ENCODE assay signal across 1 cellular context in genomic region chr2:177264209-177264538, GRCh38.
A peak's percentile ranks its signal among the peaks of the same experiment; 100 is the strongest.
TF ChIP-seq lines count a peak whose summit lies in the region.

No MANE protein-coding gene starts in this region.

TF ChIP-seq in K562, 482 proteins besides CTCF, POLR2A, EP300 and RAD21 (continued from another document and continues in another):
- TF ChIP-seq ZFP91 (CRISPR knock-in tag; IDR thresholded peaks at IDR 0.05) (no peak), GTF2E2 (tag; IDR thresholded peaks at IDR 0.05) (peak; percentile 59; the same call in 1 of the 2 replicates), ZNF124 (CRISPR knock-in tag; IDR thresholded peaks at IDR 0.05) (no peak), NRF1 (conservative IDR thresholded peaks at IDR 0.05 in 1 of 2, IDR thresholded peaks at IDR 0.05 in 1 of 2) (peak; percentile 86 to 87), MBD2 (IDR thresholded peaks at IDR 0.05; ENCODE audit: borderline replicate concordance, low read depth) (no peak), MAFF (IDR thresholded peaks at IDR 0.05; ENCODE audit: low read length) (no peak), POLR3G (IDR thresholded peaks at IDR 0.05; ENCODE audit: extremely low read depth, insufficient read length, insufficient replicate concordance) (no peak), FOXJ2 (tag; IDR thresholded peaks at IDR 0.05) (no peak), PCBP1 (IDR thresholded peaks at IDR 0.05; ENCODE audit: low read depth, low read length, poor library complexity, severe bottlenecking) (peak; percentile 72), YY1 (IDR thresholded peaks at IDR 0.05; ENCODE audit: borderline replicate concordance in 1 of 3, control insufficient read depth in 1 of 3, extremely low read depth in 1 of 3, insufficient read depth in 3 of 3, insufficient read length in 1 of 3, insufficient replicate concordance in 2 of 3, low read depth in 1 of 3, low read length in 2 of 3) (no peak), HNRNPH1 (optimal IDR thresholded peaks at IDR 0.05; ENCODE audit: low read depth, low read length) (no peak), HOMEZ (CRISPR knock-in tag; IDR thresholded peaks at IDR 0.05) (no peak; the same call in 1 of the 2 replicates), ZNF121 (CRISPR knock-in tag; conservative IDR thresholded peaks at IDR 0.05) (no peak), TSC22D4 (tag; IDR thresholded peaks at IDR 0.05) (no peak), ZFP36 (IDR thresholded peaks at IDR 0.05; ENCODE audit: low read depth, low read length, partially characterized antibody) (no peak), ZNF143 (CRISPR knock-in tag; IDR thresholded peaks at IDR 0.05) (no peak), SNRNP70 (optimal IDR thresholded peaks at IDR 0.05; ENCODE audit: low read depth, low read length) (no peak), ZNF561 (CRISPR knock-in tag; conservative IDR thresholded peaks at IDR 0.05) (no peak), HMG20B (CRISPR knock-in tag; IDR thresholded peaks at IDR 0.05) (no peak), ZNF780A (CRISPR knock-in tag; IDR thresholded peaks at IDR 0.05) (no peak), ZNF41 (CRISPR knock-in tag; conservative IDR thresholded peaks at IDR 0.05) (no peak), ILK (tag; IDR thresholded peaks at IDR 0.05; ENCODE audit: borderline replicate concordance, low read depth) (no peak), SRSF3 (IDR thresholded peaks at IDR 0.05; ENCODE audit: insufficient read depth, low read length) (0 out of 2 replicates have a peak, but pooled peaks have one; percentile 67), ZNF644 (tag; IDR thresholded peaks at IDR 0.05; ENCODE audit: low read depth) (no peak), TFAP4 (CRISPR knock-in tag; IDR thresholded peaks at IDR 0.05; ENCODE audit: borderline replicate concordance) (no peak), JUN (IDR thresholded peaks at IDR 0.05; ENCODE audit: borderline replicate concordance, low read depth, low read length) (no peak), JUN (CRISPR knock-in tag; IDR thresholded peaks at IDR 0.05; ENCODE audit: borderline replicate concordance) (no peak), CREM (IDR thresholded peaks at IDR 0.05; ENCODE audit: low read depth) (no peak), MEIS2 (IDR thresholded peaks at IDR 0.05; ENCODE audit: partially characterized antibody) (no peak), ZNF586 (CRISPR knock-in tag; conservative IDR thresholded peaks at IDR 0.05) (no peak), ZNF174 (CRISPR knock-in tag; IDR thresholded peaks at IDR 0.05) (no peak), RBFOX2 (IDR thresholded peaks at IDR 0.05; ENCODE audit: low read depth, low read length) (peak; percentile 73), PBX2 (CRISPR knock-in tag; IDR thresholded peaks at IDR 0.05; ENCODE audit: low read depth) (no peak), PBX2 (tag; conservative IDR thresholded peaks at IDR 0.05; ENCODE audit: low read depth) (no peak), CSDE1 (IDR thresholded peaks at IDR 0.05) (no peak), NCOA2 (IDR thresholded peaks at IDR 0.05; ENCODE audit: partially characterized antibody in 2 of 2) (no peak)
- TF ChIP-seq, protein P1, sequence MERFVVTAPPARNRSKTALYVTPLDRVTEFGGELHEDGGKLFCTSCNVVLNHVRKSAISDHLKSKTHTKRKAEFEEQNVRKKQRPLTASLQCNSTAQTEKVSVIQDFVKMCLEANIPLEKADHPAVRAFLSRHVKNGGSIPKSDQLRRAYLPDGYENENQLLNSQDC (CRISPR knock-in tag; IDR thresholded peaks at IDR 0.05), result no peak
- TF ChIP-seq, protein P2, sequence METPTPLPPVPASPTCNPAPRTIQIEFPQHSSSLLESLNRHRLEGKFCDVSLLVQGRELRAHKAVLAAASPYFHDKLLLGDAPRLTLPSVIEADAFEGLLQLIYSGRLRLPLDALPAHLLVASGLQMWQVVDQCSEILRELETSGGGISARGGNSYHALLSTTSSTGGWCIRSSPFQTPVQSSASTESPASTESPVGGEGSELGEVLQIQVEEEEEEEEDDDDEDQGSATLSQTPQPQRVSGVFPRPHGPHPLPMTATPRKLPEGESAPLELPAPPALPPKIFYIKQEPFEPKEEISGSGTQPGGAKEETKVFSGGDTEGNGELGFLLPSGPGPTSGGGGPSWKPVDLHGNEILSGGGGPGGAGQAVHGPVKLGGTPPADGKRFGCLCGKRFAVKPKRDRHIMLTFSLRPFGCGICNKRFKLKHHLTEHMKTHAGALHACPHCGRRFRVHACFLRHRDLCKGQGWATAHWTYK (CRISPR knock-in tag; IDR thresholded peaks at IDR 0.05), result 0 out of 2 replicates have a peak, but pooled peaks have one; percentile 3
- TF ChIP-seq, protein P3, sequence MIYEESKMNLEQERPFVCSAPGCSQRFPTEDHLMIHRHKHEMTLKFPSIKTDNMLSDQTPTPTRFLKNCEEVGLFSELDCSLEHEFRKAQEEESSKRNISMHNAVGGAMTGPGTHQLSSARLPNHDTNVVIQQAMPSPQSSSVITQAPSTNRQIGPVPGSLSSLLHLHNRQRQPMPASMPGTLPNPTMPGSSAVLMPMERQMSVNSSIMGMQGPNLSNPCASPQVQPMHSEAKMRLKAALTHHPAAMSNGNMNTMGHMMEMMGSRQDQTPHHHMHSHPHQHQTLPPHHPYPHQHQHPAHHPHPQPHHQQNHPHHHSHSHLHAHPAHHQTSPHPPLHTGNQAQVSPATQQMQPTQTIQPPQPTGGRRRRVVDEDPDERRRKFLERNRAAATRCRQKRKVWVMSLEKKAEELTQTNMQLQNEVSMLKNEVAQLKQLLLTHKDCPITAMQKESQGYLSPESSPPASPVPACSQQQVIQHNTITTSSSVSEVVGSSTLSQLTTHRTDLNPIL (CRISPR knock-in tag; IDR thresholded peaks at IDR 0.05), result no peak
- TF ChIP-seq, protein P4, sequence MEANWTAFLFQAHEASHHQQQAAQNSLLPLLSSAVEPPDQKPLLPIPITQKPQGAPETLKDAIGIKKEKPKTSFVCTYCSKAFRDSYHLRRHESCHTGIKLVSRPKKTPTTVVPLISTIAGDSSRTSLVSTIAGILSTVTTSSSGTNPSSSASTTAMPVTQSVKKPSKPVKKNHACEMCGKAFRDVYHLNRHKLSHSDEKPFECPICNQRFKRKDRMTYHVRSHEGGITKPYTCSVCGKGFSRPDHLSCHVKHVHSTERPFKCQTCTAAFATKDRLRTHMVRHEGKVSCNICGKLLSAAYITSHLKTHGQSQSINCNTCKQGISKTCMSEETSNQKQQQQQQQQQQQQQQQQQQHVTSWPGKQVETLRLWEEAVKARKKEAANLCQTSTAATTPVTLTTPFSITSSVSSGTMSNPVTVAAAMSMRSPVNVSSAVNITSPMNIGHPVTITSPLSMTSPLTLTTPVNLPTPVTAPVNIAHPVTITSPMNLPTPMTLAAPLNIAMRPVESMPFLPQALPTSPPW (CRISPR knock-in tag; IDR thresholded peaks at IDR 0.05), result no peak
- TF ChIP-seq, protein P5, sequence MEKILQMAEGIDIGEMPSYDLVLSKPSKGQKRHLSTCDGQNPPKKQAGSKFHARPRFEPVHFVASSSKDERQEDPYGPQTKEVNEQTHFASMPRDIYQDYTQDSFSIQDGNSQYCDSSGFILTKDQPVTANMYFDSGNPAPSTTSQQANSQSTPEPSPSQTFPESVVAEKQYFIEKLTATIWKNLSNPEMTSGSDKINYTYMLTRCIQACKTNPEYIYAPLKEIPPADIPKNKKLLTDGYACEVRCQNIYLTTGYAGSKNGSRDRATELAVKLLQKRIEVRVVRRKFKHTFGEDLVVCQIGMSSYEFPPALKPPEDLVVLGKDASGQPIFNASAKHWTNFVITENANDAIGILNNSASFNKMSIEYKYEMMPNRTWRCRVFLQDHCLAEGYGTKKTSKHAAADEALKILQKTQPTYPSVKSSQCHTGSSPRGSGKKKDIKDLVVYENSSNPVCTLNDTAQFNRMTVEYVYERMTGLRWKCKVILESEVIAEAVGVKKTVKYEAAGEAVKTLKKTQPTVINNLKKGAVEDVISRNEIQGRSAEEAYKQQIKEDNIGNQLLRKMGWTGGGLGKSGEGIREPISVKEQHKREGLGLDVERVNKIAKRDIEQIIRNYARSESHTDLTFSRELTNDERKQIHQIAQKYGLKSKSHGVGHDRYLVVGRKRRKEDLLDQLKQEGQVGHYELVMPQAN (IDR thresholded peaks at IDR 0.05; ENCODE audit: borderline replicate concordance), result no peak
- TF ChIP-seq, protein P6, sequence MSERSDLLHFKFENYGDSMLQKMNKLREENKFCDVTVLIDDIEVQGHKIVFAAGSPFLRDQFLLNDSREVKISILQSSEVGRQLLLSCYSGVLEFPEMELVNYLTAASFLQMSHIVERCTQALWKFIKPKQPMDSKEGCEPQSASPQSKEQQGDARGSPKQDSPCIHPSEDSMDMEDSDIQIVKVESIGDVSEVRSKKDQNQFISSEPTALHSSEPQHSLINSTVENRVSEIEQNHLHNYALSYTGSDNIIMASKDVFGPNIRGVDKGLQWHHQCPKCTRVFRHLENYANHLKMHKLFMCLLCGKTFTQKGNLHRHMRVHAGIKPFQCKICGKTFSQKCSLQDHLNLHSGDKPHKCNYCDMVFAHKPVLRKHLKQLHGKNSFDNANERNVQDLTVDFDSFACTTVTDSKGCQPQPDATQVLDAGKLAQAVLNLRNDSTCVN (CRISPR knock-in tag; IDR thresholded peaks at IDR 0.05), result no peak
- TF ChIP-seq, protein P7, sequence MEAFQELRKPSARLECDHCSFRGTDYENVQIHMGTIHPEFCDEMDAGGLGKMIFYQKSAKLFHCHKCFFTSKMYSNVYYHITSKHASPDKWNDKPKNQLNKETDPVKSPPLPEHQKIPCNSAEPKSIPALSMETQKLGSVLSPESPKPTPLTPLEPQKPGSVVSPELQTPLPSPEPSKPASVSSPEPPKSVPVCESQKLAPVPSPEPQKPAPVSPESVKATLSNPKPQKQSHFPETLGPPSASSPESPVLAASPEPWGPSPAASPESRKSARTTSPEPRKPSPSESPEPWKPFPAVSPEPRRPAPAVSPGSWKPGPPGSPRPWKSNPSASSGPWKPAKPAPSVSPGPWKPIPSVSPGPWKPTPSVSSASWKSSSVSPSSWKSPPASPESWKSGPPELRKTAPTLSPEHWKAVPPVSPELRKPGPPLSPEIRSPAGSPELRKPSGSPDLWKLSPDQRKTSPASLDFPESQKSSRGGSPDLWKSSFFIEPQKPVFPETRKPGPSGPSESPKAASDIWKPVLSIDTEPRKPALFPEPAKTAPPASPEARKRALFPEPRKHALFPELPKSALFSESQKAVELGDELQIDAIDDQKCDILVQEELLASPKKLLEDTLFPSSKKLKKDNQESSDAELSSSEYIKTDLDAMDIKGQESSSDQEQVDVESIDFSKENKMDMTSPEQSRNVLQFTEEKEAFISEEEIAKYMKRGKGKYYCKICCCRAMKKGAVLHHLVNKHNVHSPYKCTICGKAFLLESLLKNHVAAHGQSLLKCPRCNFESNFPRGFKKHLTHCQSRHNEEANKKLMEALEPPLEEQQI (IDR thresholded peaks at IDR 0.05), result no peak
